Comparison of ENCODE assay signal across 24 cellular contexts in the genomic region with DNA sequence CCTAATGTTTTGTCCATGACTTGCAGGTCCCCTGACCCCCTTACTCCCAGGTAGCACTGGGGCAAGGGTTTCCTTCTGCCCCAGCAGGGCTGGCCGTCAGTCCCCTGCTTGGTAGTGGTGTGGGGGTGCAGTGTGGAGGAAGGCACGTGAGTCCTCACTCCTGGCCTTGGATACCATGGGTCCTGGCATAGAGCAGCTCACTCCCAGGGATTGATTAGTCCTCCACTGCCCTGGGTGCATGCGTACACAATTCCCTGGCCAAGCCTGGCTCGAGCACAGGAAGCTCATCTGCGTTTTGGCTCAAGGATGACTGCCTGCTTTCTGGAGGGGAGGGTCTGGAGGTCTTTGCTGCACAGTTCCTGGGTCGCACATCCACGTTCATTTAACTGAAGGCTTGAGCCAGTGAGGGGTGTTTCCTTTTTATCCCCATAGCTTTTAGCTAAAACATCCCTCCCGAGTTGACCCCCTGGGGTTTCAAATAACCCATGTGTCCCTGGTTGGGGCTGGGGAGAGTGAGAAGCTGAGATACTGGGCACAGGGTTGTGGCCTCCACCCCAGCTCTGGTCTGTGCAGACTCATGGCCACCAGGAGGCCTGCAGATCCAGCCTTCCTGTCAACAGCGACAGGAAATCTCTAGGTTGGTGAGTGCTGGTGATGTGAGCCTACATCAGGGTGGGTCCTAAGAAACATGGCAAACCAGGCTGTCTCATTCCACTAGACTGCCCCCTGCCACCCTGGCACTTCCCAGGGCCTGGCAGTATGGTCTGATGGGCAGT. TPM values are rescaled to one million over a fixed set of nuclear protein-coding genes. Genes with fewer than 3 reads are reported as not detected.
DNase-seq lines count a peak whose midpoint lies in the region; ATAC-seq and TF ChIP-seq lines count a peak whose summit lies in the region.
"Had no signal": no experiment of that assay in that cellular context is flagged by ENCODE, and none has a peak within 500 bp of the region (broad histone marks: within the 10 kb centered on the region; RNA-seq: fewer than 3 reads in every experiment).

No MANE protein-coding gene starts in this region.

- no peaks in the 10 kb centered on the region for H3K27me3 Mint-ChIP-seq in activated T-cell treated with anti-CD3 and anti-CD28 coated beads, Interleukin-2, amount 50 U/mL, for 24 hours
- H3K27me3 Mint-ChIP-seq in activated T-cell treated with anti-CD3 and anti-CD28 coated beads, Interleukin-2, amount 50 U/mL, for 72 hours (ENCODE audit: low read depth): no peaks in the 10 kb centered on the region
- H3K27me3 Mint-ChIP-seq in dendritic cell treated with granulocyte-macrophage colony-stimulating factor and Interleukin-4, amounts not matched to agents 40 ng/mL and 50 ng/mL, for 4 days: no peaks in the 10 kb centered on the region
- H3K27me3 Mint-ChIP-seq: central memory CD8-positive, alpha-beta T cell had no signal

- peak overlapping the region; percentile 40 for H3K27ac Mint-ChIP-seq in activated T-cell treated with anti-CD3 and anti-CD28 coated beads, Interleukin-2, amount 50 U/mL, for 24 hours
- no peak overlapping the region for H3K27ac Mint-ChIP-seq in activated T-cell treated with anti-CD3 and anti-CD28 coated beads, Interleukin-2, amount 50 U/mL, for 72 hours
- peak overlapping the region; percentile 49 for H3K27ac Mint-ChIP-seq in dendritic cell treated with granulocyte-macrophage colony-stimulating factor and Interleukin-4, amounts not matched to agents 40 ng/mL and 50 ng/mL, for 4 days
- H3K27ac Mint-ChIP-seq: WTC11 had no signal

- no peaks in the 10 kb centered on the region for H3K27me3 ChIP-seq in osteoblast (ENCODE audit: insufficient read depth, low read length)
- H3K27me3 ChIP-seq: adrenal gland, gastroesophageal sphincter, Peyer's patch, spleen had no signal

- no peak for TF ChIP-seq CTCF in RWPE1 (conservative IDR thresholded peaks at IDR 0.05; ENCODE audit: low read depth)
- TF ChIP-seq CTCF in osteoblast (IDR thresholded peaks at IDR 0.05; ENCODE audit: extremely low read depth, low read depth, low read length): no peak

- no peak for ATAC-seq in activated T-cell treated with anti-CD3 and anti-CD28 coated beads, Interleukin-2, amount 50 U/mL, for 72 hours (replicated peaks in 1 of 2)
- no peak for ATAC-seq in HG03045 (IDR thresholded peaks at IDR 0.05; ENCODE audit: unreplicated experiment)
- ATAC-seq: gastroesophageal sphincter, GM12878, WTC11 had no signal

- intact Hi-C loops in dendritic cell treated with granulocyte-macrophage colony-stimulating factor and Interleukin-4, amounts not matched to agents 40 ng/mL and 50 ng/mL, for 4 days (cut with micrococcal nuclease): no loop called here

- no peaks in the 10 kb centered on the region for H3K79me2 ChIP-seq in osteoblast (ENCODE audit: insufficient read depth, low read length)
- H3K79me2 ChIP-seq: parathyroid adenoma had no signal

- H3K4me1 ChIP-seq in osteoblast (ENCODE audit: insufficient read depth, low read length): no peaks in the 10 kb centered on the region
- H3K4me1 ChIP-seq: A549, adrenal gland, Peyer's patch had no signal

- H3K27ac ChIP-seq in RWPE1 (peak overlapping the region; percentile 4; the same call in 1 of the 2 replicates), osteoblast (ENCODE audit: low read depth, low read length) (no peak overlapping the region)
- H3K27ac ChIP-seq: A549, adrenal gland, gastroesophageal sphincter, parathyroid adenoma, Peyer's patch had no signal

- CTCF ChIA-PET in RWPE1 (lab: Yijun Ruan, JAX): interaction anchor here (0.8 kb wide), 1 partner anchor 809 kb away, joined by 3 read pairs; no protein-coding TSS in a partner anchor

- DNase-seq in activated T-cell treated with anti-CD3 and anti-CD28 coated beads, Interleukin-2, amount 50 U/mL, for 24 hours: no peak
- DNase-seq in activated T-cell treated with anti-CD3 and anti-CD28 coated beads, Interleukin-2, amount 50 U/mL, for 72 hours: no peak
- no peak for DNase-seq in RWPE1 (ENCODE audit: low spot score)
- DNase-seq in osteoblast (ENCODE audit: insufficient read length, low spot score, missing footprints): peak; percentile 56
- DNase-seq in EL: no peak
- DNase-seq in NCI-H2029 (lab: John Stamatoyannopoulos, UW): no peak
- DNase-seq: Caco-2, GOT3, Karpas-422, NCI-H1092 treated with DMSO at 0.1 percent for 48 hours, NCI-H2171, NCI-H82, Peyer's patch, spleen, SW 1271 had no signal

- no peak overlapping the region for H3K4me3 Mint-ChIP-seq in activated T-cell treated with anti-CD3 and anti-CD28 coated beads, Interleukin-2, amount 50 U/mL, for 24 hours
- no peak overlapping the region for H3K4me3 Mint-ChIP-seq in activated T-cell treated with anti-CD3 and anti-CD28 coated beads, Interleukin-2, amount 50 U/mL, for 72 hours
- no peak overlapping the region for H3K4me3 Mint-ChIP-seq in dendritic cell treated with granulocyte-macrophage colony-stimulating factor and Interleukin-4, amounts not matched to agents 40 ng/mL and 50 ng/mL, for 4 days
- H3K4me3 Mint-ChIP-seq: WTC11 had no signal

- peaks cover 100% of the 10 kb centered on the region for H3K36me3 Mint-ChIP-seq in activated T-cell treated with anti-CD3 and anti-CD28 coated beads, Interleukin-2, amount 50 U/mL, for 24 hours (ENCODE audit: low read depth)
- peaks cover 8 to 31% of the 10 kb centered on the region in 2 donors for H3K36me3 Mint-ChIP-seq in activated T-cell treated with anti-CD3 and anti-CD28 coated beads, Interleukin-2, amount 50 U/mL, for 72 hours (ENCODE audit: insufficient read depth in 2 of 2)
- peaks cover 94% of the 10 kb centered on the region for H3K36me3 Mint-ChIP-seq in dendritic cell treated with granulocyte-macrophage colony-stimulating factor and Interleukin-4, amounts not matched to agents 40 ng/mL and 50 ng/mL, for 4 days (ENCODE audit: low read depth)
- H3K36me3 Mint-ChIP-seq: WTC11 had no signal

- peaks cover 73% of the 10 kb centered on the region for H3K4me1 Mint-ChIP-seq in activated T-cell treated with anti-CD3 and anti-CD28 coated beads, Interleukin-2, amount 50 U/mL, for 24 hours (ENCODE audit: low read depth)
- H3K4me1 Mint-ChIP-seq in activated T-cell treated with anti-CD3 and anti-CD28 coated beads, Interleukin-2, amount 50 U/mL, for 72 hours (ENCODE audit: low read depth): peaks cover 86% of the 10 kb centered on the region
- H3K4me1 Mint-ChIP-seq in dendritic cell treated with granulocyte-macrophage colony-stimulating factor and Interleukin-4, amounts not matched to agents 40 ng/mL and 50 ng/mL, for 4 days (ENCODE audit: low read depth): peaks cover 99% of the 10 kb centered on the region
- H3K4me1 Mint-ChIP-seq: WTC11 had no signal

- H3K9me3 ChIP-seq in osteoblast (ENCODE audit: low read depth, low read length): no peaks in the 10 kb centered on the region
- H3K9me3 ChIP-seq: A549, adrenal gland, Caco-2, gastroesophageal sphincter, Peyer's patch, spleen had no signal

- POLR2A ChIA-PET in RWPE1 (lab: Yijun Ruan, JAX; ENCODE audit: low non-redundant PET): no interaction called here

- H4K20me1 ChIP-seq in osteoblast (ENCODE audit: insufficient read depth, low read length): no peaks in the 10 kb centered on the region

- H3K9me3 Mint-ChIP-seq in activated T-cell treated with anti-CD3 and anti-CD28 coated beads, Interleukin-2, amount 50 U/mL, for 24 hours: no peaks in the 10 kb centered on the region
- no peaks in the 10 kb centered on the region for H3K9me3 Mint-ChIP-seq in activated T-cell treated with anti-CD3 and anti-CD28 coated beads, Interleukin-2, amount 50 U/mL, for 72 hours
- no peaks in the 10 kb centered on the region for H3K9me3 Mint-ChIP-seq in dendritic cell treated with granulocyte-macrophage colony-stimulating factor and Interleukin-4, amounts not matched to agents 40 ng/mL and 50 ng/mL, for 4 days
- H3K9me3 Mint-ChIP-seq: central memory CD8-positive, alpha-beta T cell; WTC11 had no signal

- no peak overlapping the region for H3K4me3 ChIP-seq in osteoblast (ENCODE audit: insufficient read depth, low read length)
- H3K4me3 ChIP-seq: A549, adrenal gland, gastroesophageal sphincter, GM12878, Peyer's patch, spleen had no signal

- H3K4me2 ChIP-seq in osteoblast (ENCODE audit: insufficient read depth, low read length): no peak overlapping the region
- H3K4me2 ChIP-seq: A549 had no signal

- H3K36me3 ChIP-seq in osteoblast (ENCODE audit: insufficient read depth, low read length): peaks cover 31% of the 10 kb centered on the region

- no peak overlapping the region for H2AFZ ChIP-seq in osteoblast (ENCODE audit: low read length)
- H2AFZ ChIP-seq: parathyroid adenoma had no signal

RNA-seq across cellular contexts. Expression of gene HEMK1, which starts 11.5 kb away (rescaled TPM):
- 10 to 100 TPM; 54.5 to 64.6 TPM for total RNA-seq in activated T-cell treated with anti-CD3 and anti-CD28 coated beads, Interleukin-2, amount 50 U/mL, for 72 hours
- 8.5 and 8.7 TPM in 2 replicates for total RNA-seq in osteoblast

RNA-seq across cellular contexts. Expression of gene C3orf18, which starts 13.3 kb away (rescaled TPM):
- total RNA-seq in activated T-cell treated with anti-CD3 and anti-CD28 coated beads, Interleukin-2, amount 50 U/mL, for 72 hours: 10 to 100 TPM; 22.7 to 32.5 TPM
- 17.7 and 18.8 TPM in 2 replicates for total RNA-seq in osteoblast

RNA-seq across cellular contexts. Expression of gene CISH, which starts 30.7 kb away (rescaled TPM):
- 100 to 1,000 TPM; 242 to 271 TPM for total RNA-seq in activated T-cell treated with anti-CD3 and anti-CD28 coated beads, Interleukin-2, amount 50 U/mL, for 72 hours
- total RNA-seq in osteoblast: 1.1 and 1.2 TPM in 2 replicates

RNA-seq across cellular contexts. Expression of gene MAPKAPK3, which starts 36.1 kb away (rescaled TPM):
- total RNA-seq in activated T-cell treated with anti-CD3 and anti-CD28 coated beads, Interleukin-2, amount 50 U/mL, for 72 hours: 100 to 1,000 TPM; 116 to 129 TPM
- total RNA-seq in osteoblast: 56.5 and 66.6 TPM in 2 replicates

Comparison
In these comparisons a context has a peak if more than half of its experiments do, and no peak if none do; other contexts are left out.
1. RNA of gene CISH, which starts 30.7 kb away (total RNA-seq): 242 to 271 TPM in activated T-cell treated with anti-CD3 and anti-CD28 coated beads, Interleukin-2, amount 50 U/mL, for 72 hours; 1.1 to 1.2 TPM in osteoblast; every median in the first group is over 100 times any median in the second.